ENCODE assay signal across 1 cellular context in genomic region chr20:48364688-48365421, GRCh38.
TF ChIP-seq lines count a peak whose summit lies in the region.

No MANE protein-coding gene starts in this region.

TF ChIP-seq in GM12878, 131 proteins besides CTCF, POLR2A, EP300 and RAD21 (continues in another document):
- TF ChIP-seq NR2F1 (conservative IDR thresholded peaks at IDR 0.05) (peak; percentile 38; the same call in 1 of the 2 replicates), KAT2A (conservative IDR thresholded peaks at IDR 0.05; ENCODE audit: control insufficient read depth, low read depth, low read length) (no peak), IKZF2 (IDR thresholded peaks at IDR 0.05) (peak; percentile 90 to 92), E4F1 (IDR thresholded peaks at IDR 0.05; ENCODE audit: borderline replicate concordance, partially characterized antibody) (peak; percentile 36), YY1 (IDR thresholded peaks at IDR 0.05; ENCODE audit: low read depth, low read length) (no peak), HDGF (IDR thresholded peaks at IDR 0.05) (peak; percentile 80; the same call in 1 of the 2 replicates), E2F8 (IDR thresholded peaks at IDR 0.05; ENCODE audit: low read depth, partially characterized antibody) (no peak), PAX5 (IDR thresholded peaks at IDR 0.05; ENCODE audit: borderline replicate concordance, low read depth, low read length) (peak; percentile 76), SIX5 (IDR thresholded peaks at IDR 0.05; ENCODE audit: low read depth, low read length, severe bottlenecking) (no peak), ATF7 (IDR thresholded peaks at IDR 0.05; ENCODE audit: low read depth) (no peak; the same call in 1 of the 2 replicates), NRF1 (conservative IDR thresholded peaks at IDR 0.05; ENCODE audit: low read depth, low read length) (no peak), SRF (IDR thresholded peaks at IDR 0.05; ENCODE audit: low read depth in 2 of 2, low read length in 2 of 2) (no peak), NFXL1 (IDR thresholded peaks at IDR 0.05; ENCODE audit: borderline replicate concordance) (no peak), CREB1 (IDR thresholded peaks at IDR 0.05; ENCODE audit: low read depth) (no peak), FOS (IDR thresholded peaks at IDR 0.05; ENCODE audit: borderline replicate concordance, extremely low read depth, insufficient read length) (no peak), PRDM15 (CRISPR knock-in tag; IDR thresholded peaks at IDR 0.05) (no peak), LARP7 (IDR thresholded peaks at IDR 0.05) (no peak), ELK1 (IDR thresholded peaks at IDR 0.05; ENCODE audit: low read depth, low read length) (no peak), YBX1 (IDR thresholded peaks at IDR 0.05) (no peak), ZZZ3 (IDR thresholded peaks at IDR 0.05; ENCODE audit: control insufficient read depth, insufficient read length, low read depth) (no peak), BMI1 (IDR thresholded peaks at IDR 0.05; ENCODE audit: borderline replicate concordance) (peak; percentile 54; the same call in 1 of the 2 replicates), SMC3 (IDR thresholded peaks at IDR 0.05; ENCODE audit: borderline replicate concordance, low read length) (no peak; the same call in 1 of the 2 replicates), NKRF (conservative IDR thresholded peaks at IDR 0.05) (no peak), RFX5 (IDR thresholded peaks at IDR 0.05; ENCODE audit: low read depth, low read length) (no peak), USF1 (IDR thresholded peaks at IDR 0.05; ENCODE audit: borderline replicate concordance, extremely low read length, insufficient read depth, low read depth, low read length) (no peak), SIN3A (IDR thresholded peaks at IDR 0.05; ENCODE audit: low read depth, low read length) (no peak), SKIL (IDR thresholded peaks at IDR 0.05; ENCODE audit: low read depth, poor library complexity, severe bottlenecking) (no peak), TCF7 (IDR thresholded peaks at IDR 0.05; ENCODE audit: borderline replicate concordance) (peak; percentile 67), HSF1 (IDR thresholded peaks at IDR 0.05; ENCODE audit: low read depth, low read length) (no peak), IRF3 (IDR thresholded peaks at IDR 0.05) (no peak), IRF4 (IDR thresholded peaks at IDR 0.05; ENCODE audit: low read depth, low read length) (no peak), IKZF1 (conservative IDR thresholded peaks at IDR 0.05) (peak; percentile 97), TARDBP (IDR thresholded peaks at IDR 0.05; ENCODE audit: borderline replicate concordance) (peak; percentile 49; the same call in 1 of the 2 replicates), SUPT20H (IDR thresholded peaks at IDR 0.05; ENCODE audit: borderline replicate concordance, control insufficient read depth, low read depth, low read length) (no peak), USF2 (IDR thresholded peaks at IDR 0.05; ENCODE audit: borderline replicate concordance, low read depth, low read length) (no peak), RCOR1 (conservative IDR thresholded peaks at IDR 0.05; ENCODE audit: low read depth, low read length) (no peak), RB1 (IDR thresholded peaks at IDR 0.05; ENCODE audit: borderline replicate concordance) (no peak), CHD4 (IDR thresholded peaks at IDR 0.05) (no peak), TCF3 (IDR thresholded peaks at IDR 0.05; ENCODE audit: borderline replicate concordance, insufficient read depth, low read depth, low read length) (0 out of 2 replicates have a peak, but pooled peaks have one; percentile 41), RUNX3 (IDR thresholded peaks at IDR 0.05; ENCODE audit: low read length) (peak; percentile 93), EGR1 (IDR thresholded peaks at IDR 0.05; ENCODE audit: borderline replicate concordance in 1 of 2, low read depth in 2 of 2, low read length in 2 of 2) (no peak)
